In the genomic region with DNA sequence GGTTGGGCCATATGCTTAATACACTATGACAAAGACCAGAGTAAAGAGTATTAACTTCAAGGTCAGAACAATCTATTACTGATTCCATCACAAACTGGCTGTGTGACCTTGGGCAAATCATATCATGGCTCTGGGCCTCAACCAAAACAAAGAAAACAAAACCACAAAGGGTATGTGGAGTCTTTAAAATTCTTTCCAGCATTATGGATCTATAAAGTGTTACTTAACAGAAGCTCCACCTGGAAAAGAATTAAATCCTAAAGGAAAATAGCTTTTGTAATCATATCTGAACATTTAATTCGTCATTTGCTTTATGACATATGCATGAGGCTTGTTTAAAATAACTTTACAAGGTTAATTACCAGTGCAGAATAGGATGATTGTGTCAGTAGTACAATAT, we compare ENCODE assay signal across 33 cellular contexts.
"Had no signal": no experiment of that assay in that cellular context is flagged by ENCODE, and none has a peak within 500 bp of the region (broad histone marks: within the 10 kb centered on the region; RNA-seq: fewer than 3 reads in every experiment).

No MANE protein-coding gene starts in this region.

- ATAC-seq: activated naive CD4-positive, alpha-beta T cell treated with anti-CD3 and anti-CD28 coated beads, Interleukin-2, amount 50 U/mL, for 72 hours; activated naive CD8-positive, alpha-beta T cell treated with anti-CD3 and anti-CD28 coated beads, Interleukin-2, amount 50 U/mL, for 24 hours; activated T-cell treated with anti-CD3 and anti-CD28 coated beads, Interleukin-2, amount 50 U/mL, for 72 hours; activated T-helper 17 cell treated with anti-CD3 and anti-CD28 coated beads, Interleukin-2, amount 50 U/mL, for 72 hours; body of pancreas had no signal

- H3K9me3 ChIP-seq: adrenal gland, ascending aorta, body of pancreas, breast epithelium, colonic mucosa had no signal

- H3K4me1 ChIP-seq: adrenal gland, ascending aorta, body of pancreas, breast epithelium, colonic mucosa had no signal

- H3K36me3 ChIP-seq: adrenal gland, ascending aorta, brain microvascular endothelial cell, breast epithelium, cardiac muscle cell, colonic mucosa had no signal

- FAIRE-seq: astrocyte, bronchial epithelial cell, colon had no signal

- H3K27me3 ChIP-seq: adrenal gland, ascending aorta, body of pancreas, brain microvascular endothelial cell, breast epithelium, cardiac muscle cell, colonic mucosa had no signal

- H3K27ac ChIP-seq: adrenal gland, ascending aorta, body of pancreas, brain microvascular endothelial cell, breast epithelium, cardiac muscle cell, colonic mucosa had no signal

- DNase-seq: activated effector memory CD4-positive, alpha-beta T cell treated with anti-CD3 and anti-CD28 coated beads, Interleukin-2, amount 50 U/mL, for 16 hours; activated effector memory CD4-positive, alpha-beta T cell treated with Interleukin-2 at 50 U/mL for 16 hours; activated gamma-delta T cell; activated gamma-delta T cell treated with Interleukin-2 at 50 U/mL for 16 hours; activated naive CD4-positive, alpha-beta T cell; activated naive CD4-positive, alpha-beta T cell treated with anti-CD3 and anti-CD28 coated beads for 36 hours; activated naive CD4-positive, alpha-beta T cell treated with anti-CD3 and anti-CD28 coated beads, Interleukin-2, amount 10 ng/mL, durations not matched to agents 7 days and 5 days; activated naive CD4-positive, alpha-beta T cell treated with anti-CD3 and anti-CD28 coated beads, Interleukin-2, amount 50 U/mL, for 16 hours; activated naive CD4-positive, alpha-beta T cell treated with Interleukin-2 at 50 U/mL for 16 hours; activated naive CD8-positive, alpha-beta T cell treated with anti-CD3 and anti-CD28 coated beads for 36 hours; activated naive CD8-positive, alpha-beta T cell treated with anti-CD3 and anti-CD28 coated beads, Interleukin-2, amount 10 ng/mL, durations not matched to agents 7 days and 5 days; activated naive CD8-positive, alpha-beta T cell treated with anti-CD3 and anti-CD28 coated beads, Interleukin-2, amount 50 U/mL, for 24 hours; activated T-cell treated with anti-CD3 and anti-CD28 coated beads, Interleukin-2, amount 50 U/mL, for 48 hours; activated T-cell treated with anti-CD3 and anti-CD28 coated beads, Interleukin-2, amount 50 U/mL, for 72 hours; adrenal gland; amniotic stem cell; amygdala; anterior cingulate cortex; aorta; body of pancreas; brain microvascular endothelial cell; caudate nucleus; central memory CD4-positive, alpha-beta T cell; cerebellar nuclear complex; colonic mucosa had no signal

- H3K4me3 ChIP-seq: adrenal gland, ascending aorta, body of pancreas, breast epithelium, cardiac muscle cell, colonic mucosa had no signal
